Comparison of ENCODE assay signal across 8 cellular contexts in the genomic region with DNA sequence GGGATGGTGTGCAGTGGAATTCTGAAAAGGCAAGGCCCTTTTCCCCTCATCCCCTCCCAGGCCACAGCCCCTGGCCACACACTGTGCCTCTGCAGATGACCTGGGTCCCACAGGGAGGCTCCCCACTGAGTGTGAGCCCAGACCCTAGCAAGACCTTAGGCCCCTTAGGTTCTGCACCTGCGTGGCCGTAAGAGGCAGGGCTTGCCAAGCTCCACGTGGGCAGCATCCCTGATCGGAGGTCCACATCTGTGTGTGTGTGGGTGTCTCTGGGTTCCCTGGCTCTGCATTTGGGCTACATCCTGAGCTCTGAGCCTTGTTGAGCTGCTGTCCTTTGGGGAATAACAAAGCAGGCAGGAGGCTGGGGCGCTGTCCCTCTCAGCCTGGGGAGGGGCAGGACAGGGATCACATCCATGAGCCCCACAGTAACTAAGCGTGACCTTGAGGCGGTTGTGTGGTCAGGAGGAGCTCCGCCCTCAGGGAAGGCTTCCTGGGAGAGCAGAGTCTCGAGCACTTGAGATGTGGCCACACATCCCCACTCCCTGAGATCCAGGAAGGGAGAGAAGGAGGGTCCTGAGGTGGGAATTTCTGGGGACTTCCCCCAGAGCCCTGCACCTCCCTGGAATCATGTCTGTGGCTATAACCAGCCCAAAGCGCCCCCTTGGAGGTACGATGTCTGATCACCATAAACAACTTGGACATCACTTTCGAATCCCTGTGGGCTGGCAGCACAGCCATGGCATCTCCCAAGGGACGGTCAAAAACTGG.
DNase-seq lines count a peak whose midpoint lies in the region; ATAC-seq and TF ChIP-seq lines count a peak whose summit lies in the region.

No MANE protein-coding gene starts in this region.

- H3K9me3 Mint-ChIP-seq in activated naive CD8-positive, alpha-beta T cell treated with anti-CD3 and anti-CD28 coated beads, Interleukin-2, amount 10 ng/mL, durations not matched to agents 7 days and 5 days: no peaks in the 10 kb centered on the region

- H3K9me3 ChIP-seq in left lung (no peaks in the 10 kb centered on the region), subcutaneous abdominal adipose tissue (ENCODE audit: control insufficient read depth in 5 of 5, low read length in 5 of 5) (no peaks in the 10 kb centered on the region)

- peaks cover 0 to 17% of the 10 kb centered on the region in 2 donors for H3K36me3 ChIP-seq in left lung
- H3K36me3 ChIP-seq in subcutaneous abdominal adipose tissue (ENCODE audit: control insufficient read depth in 5 of 5, insufficient read depth in 5 of 5, low read length in 5 of 5): peaks cover 0 to 22% (median 16%) of the 10 kb centered on the region in 5 donors

- intact Hi-C loops in left lung (cut with DNase I): no loop called here

- no peak overlapping the region for H3K4me3 ChIP-seq in left lung
- H3K4me3 ChIP-seq in subcutaneous abdominal adipose tissue (ENCODE audit: low read depth in 1 of 5, low read length in 5 of 5): peak overlapping the region in 2 of 5 donors; percentile 4 to 8

- TF ChIP-seq CTCF in left lung (IDR thresholded peaks at IDR 0.05) (no peak), omental fat pad (IDR thresholded peaks at IDR 0.05) (no peak)

- no peaks in the 10 kb centered on the region for H3K27me3 Mint-ChIP-seq in activated naive CD8-positive, alpha-beta T cell treated with anti-CD3 and anti-CD28 coated beads, Interleukin-2, amount 10 ng/mL, durations not matched to agents 7 days and 5 days

- H3K27ac ChIP-seq in left lung (peak overlapping the region; percentile 88 to 92), subcutaneous abdominal adipose tissue (ENCODE audit: low read depth, low read length) (peak overlapping the region; percentile 95)

- peak overlapping the region in 4 of 5 donors; percentile 23 to 66 (median 48) for H3K9ac ChIP-seq in subcutaneous abdominal adipose tissue (ENCODE audit: low read length in 5 of 5)

- no peaks in the 10 kb centered on the region for H3K27me3 ChIP-seq in left lung
- H3K27me3 ChIP-seq in subcutaneous abdominal adipose tissue (ENCODE audit: control insufficient read depth in 5 of 5, insufficient read depth in 4 of 5, low read length in 5 of 5): no peaks in the 10 kb centered on the region

- H3K4me1 Mint-ChIP-seq in activated naive CD8-positive, alpha-beta T cell treated with anti-CD3 and anti-CD28 coated beads, Interleukin-2, amount 10 ng/mL, durations not matched to agents 7 days and 5 days: peaks cover 19% of the 10 kb centered on the region

- no peak for ATAC-seq in activated naive CD8-positive, alpha-beta T cell treated with anti-CD3 and anti-CD28 coated beads, Interleukin-2, amount 10 ng/mL, durations not matched to agents 7 days and 5 days (ENCODE audit: low read depth)
- no peak for ATAC-seq in left lung
- no peak for ATAC-seq in omental fat pad (ENCODE audit: low FRiP score)

- DNase-seq in HS-27A (ENCODE audit: low read depth) (peak; percentile 52), left lung (no peak), omental fat pad (ENCODE audit: low spot score) (no peak), NCI-H446 treated with DMSO at 0.1 percent for 48 hours (lab: John Stamatoyannopoulos, UW) (no peak), GM03348 (ENCODE audit: low spot score) (no peak)
- DNase-seq in activated naive CD8-positive, alpha-beta T cell treated with anti-CD3 and anti-CD28 coated beads, Interleukin-2, amount 10 ng/mL, durations not matched to agents 7 days and 5 days: no peak
- DNase-seq in activated T-cell treated with anti-CD3 and anti-CD28 coated beads, Interleukin-2, amount 50 U/mL, for 1 hour: no peak

- peak overlapping the region; percentile 63 for H3K4me3 Mint-ChIP-seq in activated naive CD8-positive, alpha-beta T cell treated with anti-CD3 and anti-CD28 coated beads, Interleukin-2, amount 10 ng/mL, durations not matched to agents 7 days and 5 days

- H3K27ac Mint-ChIP-seq in activated naive CD8-positive, alpha-beta T cell treated with anti-CD3 and anti-CD28 coated beads, Interleukin-2, amount 10 ng/mL, durations not matched to agents 7 days and 5 days: peak overlapping the region; percentile 82

- peaks cover 5% of the 10 kb centered on the region for H3K36me3 Mint-ChIP-seq in activated naive CD8-positive, alpha-beta T cell treated with anti-CD3 and anti-CD28 coated beads, Interleukin-2, amount 10 ng/mL, durations not matched to agents 7 days and 5 days

- H3K4me1 ChIP-seq in left lung: peaks cover 58 to 82% of the 10 kb centered on the region in 2 donors
- peaks cover 35 to 90% (median 87%) of the 10 kb centered on the region in 5 donors for H3K4me1 ChIP-seq in subcutaneous abdominal adipose tissue (ENCODE audit: control insufficient read depth in 5 of 5, insufficient read depth in 5 of 5, low read length in 5 of 5)

- POLR2A ChIA-PET in activated naive CD8-positive, alpha-beta T cell treated with anti-CD3 and anti-CD28 coated beads, Interleukin-2, amount 10 ng/mL, durations not matched to agents 7 days and 5 days (lab: Charles Lee): no interaction called here
